Comparison of ENCODE assay signal across 23 cellular contexts in genomic region chr11:37370817-37371216, GRCh38.
"Had no signal": no experiment of that assay in that cellular context is flagged by ENCODE, and none has a peak within 500 bp of the region (broad histone marks: within the 10 kb centered on the region; RNA-seq: fewer than 3 reads in every experiment).

No MANE protein-coding gene starts in this region.

- DNase-seq: activated CD4-positive, alpha-beta T cell treated with anti-CD3 and anti-CD28 coated beads for 48 hours; activated CD4-positive, alpha-beta T cell treated with anti-CD3 and anti-CD28 coated beads, Interleukin-2, amount 50 U/mL, for 48 hours; activated CD8-positive, alpha-beta memory T cell treated with anti-CD3 and anti-CD28 coated beads for 24 hours; activated gamma-delta T cell; activated naive CD4-positive, alpha-beta T cell treated with anti-CD3 and anti-CD28 coated beads, Interleukin-2, amount 10 ng/mL, durations not matched to agents 7 days and 5 days; activated T-cell treated with anti-CD3 and anti-CD28 coated beads, Interleukin-2, amount 50 U/mL, for 1 hour; amniotic stem cell; body of pancreas; cortex of kidney; effector memory CD8-positive, alpha-beta T cell; erythroblast; gastrocnemius medialis; islet precursor cell; left colon; naive thymus-derived CD8-positive, alpha-beta T cell; nucleus accumbens; pancreas; stimulated activated naive CD4-positive, alpha-beta T cell; tibial artery had no signal

- H3K27ac ChIP-seq: body of pancreas, gastrocnemius medialis, hepatocyte, pancreas, prostate gland, suprapubic skin, tibial artery had no signal

- H3K79me2 ChIP-seq: hepatocyte had no signal

- H3K4me1 ChIP-seq: body of pancreas, gastrocnemius medialis, pancreas, prostate gland, suprapubic skin, tibial artery had no signal

- H3K4me2 ChIP-seq: hepatocyte had no signal

- H3K27me3 ChIP-seq: body of pancreas, gastrocnemius medialis, hepatocyte, pancreas, suprapubic skin, tibial artery had no signal

- H3K9me3 ChIP-seq: body of pancreas, gastrocnemius medialis, pancreas, prostate gland, suprapubic skin, tibial artery had no signal

- H2AFZ ChIP-seq: hepatocyte had no signal

- H3K36me3 ChIP-seq: gastrocnemius medialis, pancreas, prostate gland, suprapubic skin, tibial artery had no signal

- ATAC-seq: activated CD4-positive, CD25-positive, alpha-beta regulatory T cell treated with anti-CD3 and anti-CD28 coated beads, Interleukin-2, amount 50 U/mL, for 24 hours; body of pancreas; effector memory CD8-positive, alpha-beta T cell; gastrocnemius medialis; left colon; naive thymus-derived CD8-positive, alpha-beta T cell; pancreas had no signal

- H3K4me3 ChIP-seq: body of pancreas, gastrocnemius medialis, hepatocyte, pancreas, prostate gland, suprapubic skin, tibial artery had no signal
